ENCODE assay signal across 14 cellular contexts in genomic region chr5:9045946-9046345, GRCh38.
"Had no signal": no experiment of that assay in that cellular context is flagged by ENCODE, and none has a peak within 500 bp of the region (broad histone marks: within the 10 kb centered on the region; RNA-seq: fewer than 3 reads in every experiment).

No MANE protein-coding gene starts in this region.

- H3K36me3 Mint-ChIP-seq: activated naive CD8-positive, alpha-beta T cell treated with anti-CD3 and anti-CD28 coated beads for 36 hours; immature natural killer cell; naive thymus-derived CD4-positive, alpha-beta T cell; stimulated activated naive B cell treated with anti-CD40 and anti-IgM and Interleukin-4, amounts not matched to agents 10 μg/mL and 1 μg/mL and 100 μg/mL, for 72 hours had no signal

- H3K4me1 Mint-ChIP-seq: activated naive CD8-positive, alpha-beta T cell treated with anti-CD3 and anti-CD28 coated beads for 36 hours; immature natural killer cell; naive thymus-derived CD4-positive, alpha-beta T cell; stimulated activated naive B cell treated with anti-CD40 and anti-IgM and Interleukin-4, amounts not matched to agents 10 μg/mL and 1 μg/mL and 100 μg/mL, for 72 hours had no signal

- DNase-seq: activated CD4-positive, alpha-beta T cell treated with anti-CD3 and anti-CD28 coated beads, Interleukin-2, amount 50 U/mL, for 1 hour; activated CD8-positive, alpha-beta memory T cell treated with anti-CD3 and anti-CD28 coated beads for 24 hours; activated gamma-delta T cell treated with Interleukin-2 at 50 U/mL for 16 hours; activated naive CD8-positive, alpha-beta T cell treated with anti-CD3 and anti-CD28 coated beads for 36 hours; immature natural killer cell; mucosa of descending colon; naive thymus-derived CD4-positive, alpha-beta T cell; sigmoid colon; stimulated activated naive B cell treated with anti-CD40 and anti-IgM and Interleukin-4, amounts not matched to agents 10 μg/mL and 1 μg/mL and 100 μg/mL, for 72 hours; T-helper 9 cell; uterus had no signal

- H3K9me3 Mint-ChIP-seq: activated naive CD8-positive, alpha-beta T cell treated with anti-CD3 and anti-CD28 coated beads for 36 hours; stimulated activated naive B cell treated with anti-CD40 and anti-IgM and Interleukin-4, amounts not matched to agents 10 μg/mL and 1 μg/mL and 100 μg/mL, for 72 hours had no signal

- H3K4me1 ChIP-seq: parathyroid adenoma, uterus had no signal

- ATAC-seq: activated CD4-positive, CD25-positive, alpha-beta regulatory T cell treated with anti-CD3 and anti-CD28 coated beads, Interleukin-2, amount 50 U/mL, for 24 hours; naive thymus-derived CD4-positive, alpha-beta T cell had no signal

- H3K36me3 ChIP-seq: sigmoid colon, thyroid gland, uterus had no signal

- H3K27ac Mint-ChIP-seq: activated naive CD8-positive, alpha-beta T cell treated with anti-CD3 and anti-CD28 coated beads for 36 hours; immature natural killer cell; naive thymus-derived CD4-positive, alpha-beta T cell; stimulated activated naive B cell treated with anti-CD40 and anti-IgM and Interleukin-4, amounts not matched to agents 10 μg/mL and 1 μg/mL and 100 μg/mL, for 72 hours had no signal

- H3K27me3 ChIP-seq: sigmoid colon, thyroid gland, uterus had no signal

- H3K4me3 ChIP-seq: mucosa of descending colon, sigmoid colon, thyroid gland, uterus had no signal

- H3K9me3 ChIP-seq: mucosa of descending colon, sigmoid colon, thyroid gland, uterus had no signal

- H2AFZ ChIP-seq: parathyroid adenoma had no signal

- H3K79me2 ChIP-seq: parathyroid adenoma had no signal

- H3K27ac ChIP-seq: parathyroid adenoma, thyroid gland, uterus had no signal

- H3K27me3 Mint-ChIP-seq: activated naive CD8-positive, alpha-beta T cell treated with anti-CD3 and anti-CD28 coated beads for 36 hours; naive thymus-derived CD4-positive, alpha-beta T cell; stimulated activated naive B cell treated with anti-CD40 and anti-IgM and Interleukin-4, amounts not matched to agents 10 μg/mL and 1 μg/mL and 100 μg/mL, for 72 hours had no signal

- H3K4me3 Mint-ChIP-seq: activated naive CD8-positive, alpha-beta T cell treated with anti-CD3 and anti-CD28 coated beads for 36 hours; immature natural killer cell; naive thymus-derived CD4-positive, alpha-beta T cell; stimulated activated naive B cell treated with anti-CD40 and anti-IgM and Interleukin-4, amounts not matched to agents 10 μg/mL and 1 μg/mL and 100 μg/mL, for 72 hours had no signal

- H3K9ac ChIP-seq: parathyroid adenoma had no signal
